ENCODE assay signal across 14 cellular contexts in the genomic region with DNA sequence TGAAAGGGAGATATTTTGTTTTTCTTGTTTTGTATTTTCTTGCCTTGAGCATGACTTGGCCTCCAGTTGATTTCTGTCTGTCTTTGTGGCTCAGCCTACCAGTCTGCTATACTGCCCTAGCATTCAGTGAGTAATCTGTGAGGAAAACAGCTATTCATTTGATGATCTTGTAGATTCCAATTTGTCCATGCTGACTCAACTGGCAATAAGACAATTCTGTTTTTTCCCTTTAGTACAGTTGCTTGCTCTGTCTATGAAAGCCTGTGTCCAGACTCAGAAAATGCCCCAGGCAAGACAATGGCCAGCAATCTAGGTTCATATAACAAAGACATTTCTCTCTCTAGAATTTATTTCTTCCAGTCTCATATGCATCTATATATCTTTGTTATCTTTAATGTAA.
"Had no signal": no experiment of that assay in that cellular context is flagged by ENCODE, and none has a peak within 500 bp of the region (broad histone marks: within the 10 kb centered on the region; RNA-seq: fewer than 3 reads in every experiment).

No MANE protein-coding gene starts in this region.

- H3K27ac ChIP-seq: left ventricle myocardium inferior, parathyroid adenoma had no signal

- H3K4me3 ChIP-seq: left ventricle myocardium inferior, mucosa of descending colon had no signal

- H3K36me3 ChIP-seq: left ventricle myocardium inferior had no signal

- DNase-seq: activated CD4-positive, alpha-beta memory T cell treated with anti-CD3 and anti-CD28 coated beads for 36 hours; activated CD4-positive, alpha-beta T cell treated with anti-CD3 and anti-CD28 coated beads for 36 hours; activated CD8-positive, alpha-beta memory T cell treated with anti-CD3 and anti-CD28 coated beads, Interleukin-2, amount 10 ng/mL, durations not matched to agents 7 days and 5 days; activated effector memory CD4-positive, alpha-beta T cell treated with anti-CD3 and anti-CD28 coated beads, Interleukin-2, amount 50 U/mL, for 16 hours; activated T-cell treated with anti-CD3 and anti-CD28 coated beads, Interleukin-2, amount 50 U/mL, for 24 hours; cortex of kidney; effector CD8-positive, alpha-beta T cell; left ventricle myocardium inferior; mucosa of descending colon; naive thymus-derived CD4-positive, alpha-beta T cell; stimulated activated CD4-positive, alpha-beta T cell treated with anti-CD3 and anti-CD28 coated beads, Interleukin-12 subunit alpha, Interleukin-12 subunit beta, amount 100 ng/mL, for 4 hours; stimulated activated CD4-positive, alpha-beta T cell treated with anti-CD3 and anti-CD28 coated beads, Interleukin-2, amount 100 ng/mL, for 24 hours; T-helper 1 cell had no signal

- H3K9me3 ChIP-seq: mucosa of descending colon had no signal
